Comparison of ENCODE assay signal across 8 cellular contexts in the genomic region with DNA sequence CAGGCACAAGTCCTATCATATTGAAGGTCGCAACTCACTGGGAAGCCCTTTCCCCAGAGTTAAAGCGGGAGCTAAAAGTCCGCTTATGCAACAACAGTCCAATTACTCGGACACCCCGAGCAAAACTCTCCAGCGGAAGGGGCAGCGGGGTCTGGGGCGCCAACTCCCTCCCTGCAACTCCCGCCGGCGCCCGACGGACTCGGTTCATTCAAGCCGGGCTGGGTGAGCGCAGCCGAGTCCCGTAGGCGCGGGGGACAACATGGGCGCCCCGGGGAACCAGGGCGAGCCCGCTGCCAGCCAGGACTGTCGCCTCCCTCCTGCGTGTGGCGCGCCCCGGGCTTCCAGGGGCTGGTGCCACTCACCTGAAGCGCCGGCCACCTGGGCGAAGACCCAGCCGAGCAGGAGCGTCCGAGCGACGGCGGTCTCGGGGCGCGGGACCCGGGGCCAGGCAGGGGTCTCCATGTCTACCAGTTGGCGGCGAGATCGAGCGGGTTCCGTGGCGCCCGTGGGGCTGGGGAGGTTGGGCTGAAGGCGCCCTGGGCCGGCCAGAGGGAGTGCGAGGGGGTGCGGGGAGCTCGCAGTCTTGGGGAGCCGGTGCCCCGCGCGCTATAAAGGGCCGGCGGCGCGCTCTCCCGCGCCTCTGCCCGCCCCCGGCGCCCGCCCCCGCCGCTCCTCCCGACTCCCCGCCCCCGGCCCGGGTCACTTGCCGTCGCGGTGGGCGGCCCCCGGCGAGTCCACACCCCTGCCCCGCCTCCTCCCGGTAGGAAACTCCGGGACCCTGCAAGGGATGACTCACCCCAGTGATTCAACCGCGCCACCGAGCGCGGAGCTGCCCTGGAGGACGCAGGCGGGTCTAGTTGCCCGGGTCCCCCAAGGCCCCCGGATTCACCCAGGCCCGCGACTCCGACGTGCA. TPM values are rescaled to one million over a fixed set of nuclear protein-coding genes. Genes with fewer than 3 reads are reported as not detected.
DNase-seq lines count a peak whose midpoint lies in the region; ATAC-seq lines count a peak whose summit lies in the region.

TSS of gene F3 (minus strand) at position 585 of the 913 bp plus-strand sequence. CDS start at position 462, 123 bp downstream.

- H3K4me3 ChIP-seq in mucosa of stomach (ENCODE audit: low read length), result peak within 1 kb of the TSS; percentile 86

- H3K9me3 ChIP-seq in mucosa of stomach (ENCODE audit: control insufficient read depth, low read length), result no peaks in the 10 kb centered on the region

- no peaks in the 10 kb centered on the region for H3K36me3 ChIP-seq in mucosa of stomach (ENCODE audit: control insufficient read depth, insufficient read depth, low read length)

- no peaks in the 10 kb centered on the region for H3K27me3 ChIP-seq in mucosa of stomach (ENCODE audit: control insufficient read depth, insufficient read depth, low read length)

- H3K4me1 ChIP-seq in mucosa of stomach (ENCODE audit: control insufficient read depth, insufficient read depth, low read length), result peaks cover 28% of the 10 kb centered on the region

- peak; percentile 77 for DNase-seq in A172 (ENCODE audit: low spot score)
- peak; percentile 83 for DNase-seq in NCI-H82 (lab: John Stamatoyannopoulos, UW)
- DNase-seq in activated T-cell treated with anti-CD3 and anti-CD28 coated beads for 4 hours, result peak; percentile 73
- DNase-seq in stimulated activated CD8-positive, alpha-beta memory T cell treated with anti-CD3 and anti-CD28 coated beads, Interleukin-4, amount 100 ng/mL, for 24 hours (ENCODE audit: low read depth), result peak; percentile 78

- H3K9ac ChIP-seq in mucosa of stomach (ENCODE audit: low read length), result peak within 1 kb of the TSS; percentile 95

- ATAC-seq in GM18502 (IDR thresholded peaks at IDR 0.05; ENCODE audit: poor library complexity, unreplicated experiment), result peak; percentile 90
- peak; percentile 75 for ATAC-seq in HG03103 (IDR thresholded peaks at IDR 0.05; ENCODE audit: low read depth, unreplicated experiment)
- peak; percentile 94 for ATAC-seq in esophagus mucosa

RNA-seq across cellular contexts. Expression of gene F3, which starts in this region (rescaled TPM):
- total RNA-seq in A172 (2014; rRNA removed; shearing (Covaris generic)), result 79.2 and 79.3 TPM in 2 replicates
- 18.4 TPM for total RNA-seq in esophagus mucosa

Comparison
In these comparisons a context has a peak if more than half of its experiments do, and no peak if none do; other contexts are left out.
1. Peak in every context shown above with its lines: DNase-seq, ATAC-seq and H3K4me3 ChIP-seq.